Comparison of ENCODE assay signal across 27 cellular contexts in the genomic region with DNA sequence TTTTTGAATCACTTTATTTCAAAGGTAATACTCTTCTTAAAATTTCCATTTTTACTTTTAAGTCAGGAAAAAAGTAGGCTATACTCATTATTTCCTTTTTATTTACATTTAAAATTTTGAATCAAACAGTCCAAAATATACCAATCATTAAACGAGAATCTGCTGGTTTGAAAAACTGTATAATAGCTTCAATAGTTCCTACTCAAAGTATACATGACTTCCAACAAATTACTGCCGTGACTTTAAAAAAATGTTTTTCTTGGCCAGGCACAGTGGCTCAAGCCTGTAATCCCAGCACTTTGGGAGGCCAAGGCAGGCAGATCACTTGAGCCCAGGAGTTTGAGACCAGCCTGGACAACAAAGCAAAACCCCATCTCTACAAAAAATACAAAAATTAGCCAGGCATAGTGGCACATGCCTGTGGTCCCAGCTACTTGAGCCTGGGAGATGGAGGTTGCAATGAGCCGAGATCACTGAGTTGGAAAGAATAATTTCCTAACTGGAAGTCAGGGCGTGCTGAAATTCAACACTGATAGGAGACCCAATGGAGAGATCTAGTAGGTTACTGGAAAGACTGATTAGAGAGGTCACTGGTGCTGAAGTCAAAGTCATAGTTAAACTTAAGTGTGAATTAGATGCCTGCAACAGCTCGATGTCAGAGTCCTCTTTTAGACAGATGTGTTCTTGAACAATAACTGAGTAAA. TPM values are rescaled to one million over a fixed set of nuclear protein-coding genes. Genes with fewer than 3 reads are reported as not detected.
DNase-seq lines count a peak whose midpoint lies in the region; ATAC-seq, FAIRE-seq and TF ChIP-seq lines count a peak whose summit lies in the region.
"Had no signal": no experiment of that assay in that cellular context is flagged by ENCODE, and none has a peak within 500 bp of the region (broad histone marks: within the 10 kb centered on the region; RNA-seq: fewer than 3 reads in every experiment).

No MANE protein-coding gene starts in this region.

- BruUV-seq in K562 (replicated peaks; lab: Mats Ljungman, UMichigan) = no TSS peak

- H3K9me3 ChIP-seq in heart left ventricle (no peaks in the 10 kb centered on the region), left ventricle myocardium inferior (replicated peaks) (no peaks in the 10 kb centered on the region), K562 (replicated peaks; ENCODE audit: control insufficient read depth, insufficient read depth, low read depth, low read length) (no peaks in the 10 kb centered on the region), smooth muscle cell (replicated peaks; ENCODE audit: low read depth) (no peaks in the 10 kb centered on the region)
- H3K9me3 ChIP-seq: thoracic aorta, vagina had no signal

- H2AFZ ChIP-seq in K562 (ENCODE audit: low read depth, low read length) (no peak overlapping the region), smooth muscle cell (ENCODE audit: low read depth) (no peak overlapping the region)

- peaks cover 83% of the 10 kb centered on the region for H3K79me2 ChIP-seq in K562 (ENCODE audit: control insufficient read depth, insufficient read depth, low read length)
- peaks cover 14% of the 10 kb centered on the region for H3K79me2 ChIP-seq in smooth muscle cell (ENCODE audit: low read depth)

- no peak overlapping the region for H3K4me3 ChIP-seq in heart left ventricle
- no peak overlapping the region for H3K4me3 ChIP-seq in left ventricle myocardium inferior
- no peak overlapping the region for H3K4me3 ChIP-seq in K562
- no peak overlapping the region for H3K4me3 ChIP-seq in smooth muscle cell
- H3K4me3 ChIP-seq in dorsolateral prefrontal cortex = no peak overlapping the region
- H3K4me3 ChIP-seq: thoracic aorta, vagina had no signal

- H4K20me1 ChIP-seq in K562 (replicated peaks; ENCODE audit: control insufficient read depth, insufficient read depth, low read length) (0 out of 2 replicates have a peak, but pooled peaks cover 2% of the 10 kb centered on the region), smooth muscle cell (ENCODE audit: low read depth) (peaks cover 11% of the 10 kb centered on the region)

- POLR2A ChIA-PET in K562 (lab: Yijun Ruan, JAX) = no interaction called here

- 36 to 52% (median 49%) methylated on average over 5 of the region's 5 CpGs for WGBS in heart left ventricle, 4 donors
- 33% methylated on average over 5 of the region's 5 CpGs for WGBS in K562 (ENCODE audit: insufficient coverage, low coverage, missing lambda C conversion rate)
- 65% methylated on average over 5 of the region's 5 CpGs for WGBS in smooth muscle cell (ENCODE audit: low lambda C conversion rate)

- ATAC-seq in heart left ventricle = peak in 3 of 4 donors; percentile 34 to 76 (median 76)
- peak; percentile 45 for ATAC-seq in K562
- no peak for ATAC-seq in HG02642 (IDR thresholded peaks at IDR 0.05; ENCODE audit: poor library complexity, unreplicated experiment)
- ATAC-seq: activated T-helper 17 cell treated with anti-CD3 and anti-CD28 coated beads, Interleukin-2, amount 50 U/mL, for 72 hours had no signal

- CTCF ChIA-PET in K562 (lab: Yijun Ruan, JAX; ENCODE audit: low intra/inter-chr PET ratio) = no interaction called here

- H3K27me3 ChIP-seq in heart left ventricle = no peaks in the 10 kb centered on the region
- no peaks in the 10 kb centered on the region for H3K27me3 ChIP-seq in left ventricle myocardium inferior (ENCODE audit: low read depth)
- H3K27me3 ChIP-seq in K562 (ENCODE audit: control insufficient read depth in 2 of 2, insufficient read depth in 2 of 2, low read length in 2 of 2) = no peaks in the 10 kb centered on the region
- H3K27me3 ChIP-seq in smooth muscle cell (ENCODE audit: low read depth) = no peaks in the 10 kb centered on the region
- no peaks in the 10 kb centered on the region for H3K27me3 ChIP-seq in dorsolateral prefrontal cortex
- H3K27me3 ChIP-seq: vagina had no signal

- TF ChIP-seq CTCF in heart left ventricle (IDR thresholded peaks at IDR 0.05) = no peak
- no peak for TF ChIP-seq CTCF in left ventricle myocardium inferior (IDR thresholded peaks at IDR 0.05; ENCODE audit: borderline replicate concordance)
- TF ChIP-seq CTCF in K562 (IDR thresholded peaks at IDR 0.05 in 2 of 3, conservative IDR thresholded peaks at IDR 0.05 in 1 of 3; ENCODE audit: insufficient read depth in 2 of 3, low read depth in 1 of 3, low read length in 3 of 3) = no peak
- TF ChIP-seq CTCF in smooth muscle cell (IDR thresholded peaks at IDR 0.05; ENCODE audit: borderline replicate concordance, insufficient read depth, poor library complexity, severe bottlenecking) = no peak
- TF ChIP-seq CTCF in dorsolateral prefrontal cortex (IDR thresholded peaks at IDR 0.05 in 54 of 56, conservative IDR thresholded peaks at IDR 0.05 in 2 of 56; ENCODE audit: low read depth in 1 of 56, partially characterized antibody in 56 of 56) = no peak

- no peak for TF ChIP-seq EP300 in K562 (IDR thresholded peaks at IDR 0.05; ENCODE audit: low read length)

- no peak for TF ChIP-seq RAD21 in K562 (CRISPR knock-in tag; conservative IDR thresholded peaks at IDR 0.05 in 1 of 2, IDR thresholded peaks at IDR 0.05 in 1 of 2)

- H3K4me2 ChIP-seq in K562 (ENCODE audit: insufficient read depth, low read length) (0 out of 2 replicates have a peak overlapping the region, but pooled peaks have one; percentile 2), smooth muscle cell (peak overlapping the region; percentile 39)
- H3K4me2 ChIP-seq: KMS-11 had no signal

- DNase-seq in heart left ventricle = no peak
- DNase-seq in left ventricle myocardium inferior = no peak
- no peak for DNase-seq in K562 (ENCODE audit: extremely low read depth in 1 of 4, low spot score in 3 of 4)
- peak; percentile 17 for DNase-seq in kidney tubule cell (ENCODE audit: low spot score)
- no peak for DNase-seq in smooth muscle cell (lab: John Stamatoyannopoulos, UW; ENCODE audit: unreplicated experiment)
- DNase-seq in dorsolateral prefrontal cortex = no peak
- no peak for DNase-seq in NCI-H526 treated with DMSO at 0.1 percent for 48 hours (lab: John Stamatoyannopoulos, UW)
- DNase-seq: activated CD4-positive, alpha-beta memory T cell treated with anti-CD3 and anti-CD28 coated beads for 36 hours; activated CD8-positive, alpha-beta memory T cell treated with anti-CD3 and anti-CD28 coated beads, Interleukin-2, amount 50 U/mL, for 4 hours; activated naive CD4-positive, alpha-beta T cell treated with anti-CD3 and anti-CD28 coated beads, Interleukin-2, amount 50 U/mL, for 16 hours; caudate nucleus; CD4-positive, alpha-beta memory T cell; dermis blood vessel endothelial cell; EL; glutamatergic neuron; mammary epithelial cell; NCI-H1436 treated with DMSO at 0.1 percent for 48 hours; NCI-H774; T-helper 1 cell had no signal

- TF ChIP-seq POLR2A in heart left ventricle (IDR thresholded peaks at IDR 0.05) (no peak), K562 (conservative IDR thresholded peaks at IDR 0.05) (no peak)

- H3K9me1 ChIP-seq in K562 (ENCODE audit: control insufficient read depth, insufficient read depth, low read length) = no peaks in the 10 kb centered on the region

- FAIRE-seq in K562 (lab: Jason Lieb, UNC) = no peak
- FAIRE-seq: GM12892, keratinocyte, TTC549 had no signal

- H3K27ac ChIP-seq in heart left ventricle (peak overlapping the region in 2 of 12 donors; percentile 3 to 21), left ventricle myocardium inferior (replicated peaks) (no peak overlapping the region), K562 (ENCODE audit: extremely low read depth, low read depth, low read length) (no peak overlapping the region), smooth muscle cell (ENCODE audit: low read depth) (no peak overlapping the region), dorsolateral prefrontal cortex (no peak overlapping the region)
- H3K27ac ChIP-seq: KMS-11, thoracic aorta, vagina had no signal

- in situ Hi-C loops in K562 (cut with MboI) = no loop called here

- H3K36me3 ChIP-seq in heart left ventricle = no peaks in the 10 kb centered on the region
- H3K36me3 ChIP-seq in left ventricle myocardium inferior = peaks cover 3% of the 10 kb centered on the region
- peaks cover 4% of the 10 kb centered on the region; the same call in 2 of the 3 replicates for H3K36me3 ChIP-seq in K562 (ENCODE audit: control insufficient read depth, insufficient read depth, low read length)
- H3K36me3 ChIP-seq in smooth muscle cell (ENCODE audit: low read depth) = no peaks in the 10 kb centered on the region
- H3K36me3 ChIP-seq: thoracic aorta, vagina had no signal

- H3F3A ChIP-seq in smooth muscle cell (ENCODE audit: low read depth) = no peaks in the 10 kb centered on the region

- H3K9ac ChIP-seq in K562 (ENCODE audit: insufficient read depth in 1 of 2, low read depth in 2 of 2, low read length in 2 of 2) (no peak overlapping the region), smooth muscle cell (ENCODE audit: low read depth) (no peak overlapping the region)
- H3K9ac ChIP-seq: KMS-11 had no signal

- intact Hi-C loops in heart left ventricle (cut with DNase I) = no loop called here
- intact Hi-C loops in left ventricle myocardium inferior (cut with micrococcal nuclease) = no loop called here
- intact Hi-C loops in K562 (cut with micrococcal nuclease) = no loop called here
- intact Hi-C loops in dorsolateral prefrontal cortex (cut with DNase I) = no loop called here

- H3K4me1 ChIP-seq in heart left ventricle (peaks cover 3 to 43% (median 22%) of the 10 kb centered on the region in 12 donors), left ventricle myocardium inferior (peaks cover 36% of the 10 kb centered on the region), K562 (replicated peaks in 1 of 2; ENCODE audit: control insufficient read depth in 2 of 2, insufficient read depth in 2 of 2, low read length in 2 of 2) (peaks cover 8 to 24% of the 10 kb centered on the region in 2 experiments), smooth muscle cell (ENCODE audit: low read depth) (no peaks in the 10 kb centered on the region)

RNA-seq across cellular contexts. Expression of a gene that starts 9.0 kb away (rescaled TPM):
- total RNA-seq in heart left ventricle (10 to 100 TPM in 6 of 9 donors, 1 to 10 TPM in 3; 5.6 to 14.7 (median 10.6) TPM), left ventricle myocardium inferior (11.7 TPM), K562 (2014; rRNA removed) (9.7 and 15.0 TPM in 2 replicates), K562 (2014; rRNA removed; fragmentation: Illumina TruSeq; extraction: Trizol) (25.3 and 29.2 TPM in 2 replicates), K562 (2015; rRNA removed; fragmentation: Illumina TruSeq; extraction: Trizol) (21.8 and 23.0 TPM in 2 replicates), K562 (2021) (16.8 and 18.2 TPM in 2 replicates), smooth muscle cell (8.8 and 28.6 TPM in 2 replicates), dorsolateral prefrontal cortex (10 to 100 TPM; 16.5 to 29.8 (median 21.6) TPM)
- polyA plus RNA-seq in heart left ventricle (1 to 10 TPM; 2.9 to 4.6 TPM), K562 (2011; rRNA removed) (10.6 and 15.7 TPM in 2 replicates), K562 (2014; fragmentation: Illumina TruSeq; extraction: Trizol) (18.7 and 20.4 TPM in 2 replicates), K562 (2014; fragmentation: Nextera tagmentation; extraction: Ambion mirVana) (10 to 100 TPM in 1 of 2 experiments, 1 to 10 TPM in 1; 8.7 to 10.5 TPM), K562 (2014; rRNA removed) (13.0 and 13.2 TPM in 2 replicates), smooth muscle cell (6.2 and 6.3 TPM in 2 replicates)
- total RNA-seq in K562 (2011; cell fraction: chromatin; rRNA removed; ENCODE audit: low replicate concordance) = 12.2 and 27.8 TPM in 2 replicates
- 8.3 TPM in 2 replicates for total RNA-seq in K562 (2011; cell fraction: nucleolus; rRNA removed)
- 12.0 and 23.4 TPM in 2 replicates for total RNA-seq in K562 (2011; cell fraction: nucleoplasm; rRNA removed)
- polyA plus RNA-seq in K562 (2011; cell fraction: cytosol; rRNA removed) = 3.0 and 8.9 TPM in 2 replicates
- polyA plus RNA-seq in K562 (2011; cell fraction: nucleus; rRNA removed) = 3.3 and 3.6 TPM in 2 replicates
- polyA plus RNA-seq in K562 (2012) = 8.6 and 16.8 TPM in 2 replicates
- 90.7 and 108 TPM in 2 replicates for polyA minus RNA-seq in K562 (2011; rRNA and poly(A)+ RNA removed)
- 18.0 and 24.5 TPM in 2 replicates for polyA minus RNA-seq in K562 (2011; cell fraction: cytosol; rRNA and poly(A)+ RNA removed)
- 12.4 and 17.0 TPM in 2 replicates for polyA minus RNA-seq in K562 (2011; cell fraction: nucleus; rRNA and poly(A)+ RNA removed)
